In genomic region chr7:27689045-27689877, GRCh38 we compare ENCODE assay signal across 9 cellular contexts. TPM values are rescaled to one million over a fixed set of nuclear protein-coding genes. Genes with fewer than 3 reads are reported as not detected.
DNase-seq lines count a peak whose midpoint lies in the region; ATAC-seq, FAIRE-seq and TF ChIP-seq lines count a peak whose summit lies in the region.
"Had no signal": no experiment of that assay in that cellular context is flagged by ENCODE, and none has a peak within 500 bp of the region (broad histone marks: within the 10 kb centered on the region; RNA-seq: fewer than 3 reads in every experiment).

No MANE protein-coding gene starts in this region.

- CTCF ChIA-PET in activated CD8-positive, alpha-beta T cell treated with anti-CD3 and anti-CD28 coated beads for 36 hours (lab: Charles Lee) = interaction anchor here (0.8 to 1.0 kb wide), 2 partner anchors 102 to 330 kb away, joined by 3 to 5 read pairs; no protein-coding TSS in a partner anchor

- H3K4me1 ChIP-seq in Karpas-422 (ENCODE audit: low read length) = no peaks in the 10 kb centered on the region
- H3K4me1 ChIP-seq in kidney (ENCODE audit: control insufficient read depth in 1 of 2, insufficient read depth in 1 of 2, low read depth in 1 of 2, low read length in 2 of 2) = no peaks in the 10 kb centered on the region
- H3K4me1 ChIP-seq in smooth muscle cell (ENCODE audit: low read depth) = no peaks in the 10 kb centered on the region

- H3K9me3 ChIP-seq in Karpas-422 (ENCODE audit: low read length) (no peaks in the 10 kb centered on the region), kidney (ENCODE audit: control insufficient read depth in 1 of 2, low read length in 2 of 2) (no peaks in the 10 kb centered on the region), smooth muscle cell (replicated peaks; ENCODE audit: low read depth) (no peaks in the 10 kb centered on the region)

- intact Hi-C loops in activated CD8-positive, alpha-beta T cell treated with anti-CD3 and anti-CD28 coated beads for 36 hours (cut with micrococcal nuclease) = no loop called here
- intact Hi-C loops in kidney (cut with DNase I) = no loop called here

- no peaks in the 10 kb centered on the region for H3K4me1 Mint-ChIP-seq in activated CD8-positive, alpha-beta T cell treated with anti-CD3 and anti-CD28 coated beads for 36 hours (ENCODE audit: low read depth)

- H3K27ac Mint-ChIP-seq in activated CD8-positive, alpha-beta T cell treated with anti-CD3 and anti-CD28 coated beads for 36 hours = no peak overlapping the region

- DNase-seq in activated CD4-positive, alpha-beta T cell treated with anti-CD3 and anti-CD28 coated beads for 4 hours = peak; percentile 4 to 5
- no peak for DNase-seq in activated CD4-positive, alpha-beta T cell treated with anti-CD3 and anti-CD28 coated beads, Interleukin-2, amount 50 U/mL, for 1 hour
- DNase-seq in Karpas-422 (peak; percentile 83), kidney (no peak), smooth muscle cell (lab: John Stamatoyannopoulos, UW; ENCODE audit: unreplicated experiment) (no peak)
- peak; percentile 37 for DNase-seq in activated CD8-positive, alpha-beta T cell treated with anti-CD3 and anti-CD28 coated beads for 36 hours
- DNase-seq: right cardiac atrium had no signal

- H3K36me3 ChIP-seq in Karpas-422 (ENCODE audit: insufficient read depth, low read length) (no peaks in the 10 kb centered on the region), kidney (ENCODE audit: control insufficient read depth in 1 of 2, insufficient read depth in 2 of 2, low read length in 2 of 2) (no peaks in the 10 kb centered on the region), smooth muscle cell (ENCODE audit: low read depth) (no peaks in the 10 kb centered on the region)

- H3K4me2 ChIP-seq in Karpas-422 (ENCODE audit: low read depth, low read length, poor library complexity, severe bottlenecking) (no peak overlapping the region), smooth muscle cell (no peak overlapping the region)

- no peak overlapping the region for H3K4me3 Mint-ChIP-seq in activated CD8-positive, alpha-beta T cell treated with anti-CD3 and anti-CD28 coated beads for 36 hours

- peaks cover 1% of the 10 kb centered on the region for H3K27me3 Mint-ChIP-seq in activated CD8-positive, alpha-beta T cell treated with anti-CD3 and anti-CD28 coated beads for 36 hours

- no peaks in the 10 kb centered on the region for H3K36me3 Mint-ChIP-seq in activated CD8-positive, alpha-beta T cell treated with anti-CD3 and anti-CD28 coated beads for 36 hours (ENCODE audit: low read depth)

- H3K9me3 Mint-ChIP-seq in activated CD8-positive, alpha-beta T cell treated with anti-CD3 and anti-CD28 coated beads for 36 hours = no peaks in the 10 kb centered on the region

- H3K9ac ChIP-seq in Karpas-422 (ENCODE audit: low read length) (no peak overlapping the region), kidney (ENCODE audit: low read length in 2 of 2) (no peak overlapping the region), smooth muscle cell (ENCODE audit: low read depth) (no peak overlapping the region)

- H4K20me1 ChIP-seq in Karpas-422 (ENCODE audit: insufficient read depth, low read depth, low read length) (no peaks in the 10 kb centered on the region), smooth muscle cell (ENCODE audit: low read depth) (no peaks in the 10 kb centered on the region)

- no peak overlapping the region for H3K4me3 ChIP-seq in Karpas-422 (ENCODE audit: low read length)
- H3K4me3 ChIP-seq in kidney (ENCODE audit: low read length in 2 of 2) = no peak overlapping the region
- no peak overlapping the region for H3K4me3 ChIP-seq in smooth muscle cell

- peak; percentile 72 for ATAC-seq in activated CD8-positive, alpha-beta T cell treated with anti-CD3 and anti-CD28 coated beads for 36 hours
- ATAC-seq in GM19023 (IDR thresholded peaks at IDR 0.05; ENCODE audit: unreplicated experiment) = no peak
- ATAC-seq in HG02642 (IDR thresholded peaks at IDR 0.05; ENCODE audit: poor library complexity, unreplicated experiment) = no peak

- H3K27ac ChIP-seq in Karpas-422 (ENCODE audit: low read length) = no peak overlapping the region
- H3K27ac ChIP-seq in kidney (ENCODE audit: low read depth in 2 of 2, low read length in 2 of 2) = no peak overlapping the region
- H3K27ac ChIP-seq in smooth muscle cell (ENCODE audit: low read depth) = no peak overlapping the region

- H3K79me2 ChIP-seq in Karpas-422 (ENCODE audit: low read length) = no peaks in the 10 kb centered on the region
- no peaks in the 10 kb centered on the region for H3K79me2 ChIP-seq in smooth muscle cell (ENCODE audit: low read depth)

- H3F3A ChIP-seq in smooth muscle cell (ENCODE audit: low read depth) = no peaks in the 10 kb centered on the region

- H2AFZ ChIP-seq in Karpas-422 (ENCODE audit: low read length) (no peak overlapping the region), smooth muscle cell (ENCODE audit: low read depth) (no peak overlapping the region)

- FAIRE-seq in kidney (lab: Jason Lieb, UNC) = no peak

- POLR2A ChIA-PET in activated CD8-positive, alpha-beta T cell treated with anti-CD3 and anti-CD28 coated beads for 36 hours (lab: Charles Lee) = no interaction called here

- H3K27me3 ChIP-seq in Karpas-422 (ENCODE audit: low read length) (peaks cover 4% of the 10 kb centered on the region; the same call in 1 of the 2 replicates), smooth muscle cell (ENCODE audit: low read depth) (no peaks in the 10 kb centered on the region)

- no peaks in the 10 kb centered on the region for H3K9me2 ChIP-seq in Karpas-422 (replicated peaks; ENCODE audit: insufficient read depth, low read length)

- TF ChIP-seq CTCF in activated CD8-positive, alpha-beta T cell treated with anti-CD3 and anti-CD28 coated beads for 36 hours (IDR thresholded peaks at IDR 0.05) = peak; percentile 59
- peak; percentile 51 for TF ChIP-seq CTCF in kidney (IDR thresholded peaks at IDR 0.05; ENCODE audit: borderline replicate concordance, extremely low read depth, insufficient read depth)
- TF ChIP-seq CTCF in smooth muscle cell (IDR thresholded peaks at IDR 0.05; ENCODE audit: borderline replicate concordance, insufficient read depth, poor library complexity, severe bottlenecking) = no peak

- WGBS in smooth muscle cell (ENCODE audit: low lambda C conversion rate) = 94% methylated on average over 4 of the region's 4 CpGs

RNA-seq across cellular contexts. Expression of gene HIBADH, which starts 26.6 kb away (rescaled TPM):
- 30.1 and 36.4 TPM in 2 replicates for total RNA-seq in Karpas-422 (2014; rRNA removed; shearing (Covaris generic); ENCODE audit: low replicate concordance)
- 10 to 100 TPM; 20.7 to 20.9 TPM for total RNA-seq in activated CD8-positive, alpha-beta T cell treated with anti-CD3 and anti-CD28 coated beads for 36 hours
- total RNA-seq in kidney (42.6 TPM), smooth muscle cell (16.1 and 25.7 TPM in 2 replicates)
- polyA plus RNA-seq in kidney (ENCODE audit: insufficient read depth, low read depth, low replicate concordance) (160 TPM), smooth muscle cell (24.4 and 25.5 TPM in 2 replicates)

RNA-seq across cellular contexts. Expression of gene TAX1BP1, which starts 50.7 kb away (rescaled TPM):
- 42.1 and 65.3 TPM in 2 replicates for total RNA-seq in Karpas-422 (2014; rRNA removed; shearing (Covaris generic); ENCODE audit: low replicate concordance)
- total RNA-seq in activated CD8-positive, alpha-beta T cell treated with anti-CD3 and anti-CD28 coated beads for 36 hours = 10 to 100 TPM; 90.5 to 94.6 TPM
- total RNA-seq in kidney (113 TPM), smooth muscle cell (81.6 and 112 TPM in 2 replicates)
- polyA plus RNA-seq in kidney (ENCODE audit: insufficient read depth, low read depth, low replicate concordance) (88.4 TPM), smooth muscle cell (71.0 and 80.4 TPM in 2 replicates)

Comparison
In these comparisons a context has a peak if more than half of its experiments do, and no peak if none do; other contexts are left out.
1. DNase-seq: peak in activated CD4-positive, alpha-beta T cell treated with anti-CD3 and anti-CD28 coated beads for 4 hours (2 of 2), Karpas-422 (single experiment) and activated CD8-positive, alpha-beta T cell treated with anti-CD3 and anti-CD28 coated beads for 36 hours (single experiment); none in activated CD4-positive, alpha-beta T cell treated with anti-CD3 and anti-CD28 coated beads, Interleukin-2, amount 50 U/mL, for 1 hour (single experiment), kidney (single experiment) and smooth muscle cell (single experiment).